In the genomic region with DNA sequence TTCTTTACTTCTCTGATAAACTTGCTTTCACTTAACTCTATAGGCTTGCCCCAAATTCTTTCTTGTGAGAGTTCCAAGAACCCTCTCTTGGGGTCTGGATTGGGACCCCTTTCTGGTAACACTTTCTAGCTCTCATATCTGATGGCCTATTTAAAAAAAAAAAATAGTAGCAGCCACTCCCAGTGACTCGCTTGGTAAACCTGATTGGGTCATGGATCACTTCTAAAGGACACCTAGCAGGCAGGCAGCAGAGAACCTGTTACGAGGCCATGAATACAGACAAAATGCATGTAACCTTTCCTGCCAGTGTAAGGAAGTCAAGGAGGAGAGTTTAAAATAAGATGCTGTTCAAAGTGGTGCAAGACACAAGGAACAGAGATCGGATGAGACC, we compare ENCODE assay signal across 1 cellular context.
TF ChIP-seq lines count a peak whose summit lies in the region.

No MANE protein-coding gene starts in this region.

TF ChIP-seq in IMR-90, 13 proteins besides CTCF, POLR2A, EP300 and RAD21 (continued from another document):
- TF ChIP-seq, protein P1, sequence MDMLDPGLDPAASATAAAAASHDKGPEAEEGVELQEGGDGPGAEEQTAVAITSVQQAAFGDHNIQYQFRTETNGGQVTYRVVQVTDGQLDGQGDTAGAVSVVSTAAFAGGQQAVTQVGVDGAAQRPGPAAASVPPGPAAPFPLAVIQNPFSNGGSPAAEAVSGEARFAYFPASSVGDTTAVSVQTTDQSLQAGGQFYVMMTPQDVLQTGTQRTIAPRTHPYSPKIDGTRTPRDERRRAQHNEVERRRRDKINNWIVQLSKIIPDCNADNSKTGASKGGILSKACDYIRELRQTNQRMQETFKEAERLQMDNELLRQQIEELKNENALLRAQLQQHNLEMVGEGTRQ (IDR thresholded peaks at IDR 0.05; ENCODE audit: low read depth, low read length), result no peak
- no peak for TF ChIP-seq MXI1 (IDR thresholded peaks at IDR 0.05; ENCODE audit: borderline replicate concordance, low read depth, low read length)
- TF ChIP-seq CHD1 (IDR thresholded peaks at IDR 0.05; ENCODE audit: low read depth, low read length), result no peak
- TF ChIP-seq NFE2L2 (IDR thresholded peaks at IDR 0.05; ENCODE audit: low read depth, low read length), result no peak
- TF ChIP-seq MAFK (IDR thresholded peaks at IDR 0.05; ENCODE audit: low read depth, low read length), result no peak
- TF ChIP-seq SMC3 (IDR thresholded peaks at IDR 0.05; ENCODE audit: low read depth, low read length), result no peak
- TF ChIP-seq BHLHE40 (IDR thresholded peaks at IDR 0.05; ENCODE audit: low read depth, low read length), result no peak
